20 cellular contexts compared by ENCODE assay signal in genomic region chr16:89448656-89449055, GRCh38. TPM values are rescaled to one million over a fixed set of nuclear protein-coding genes. Genes with fewer than 3 reads are reported as not detected.
DNase-seq lines count a peak whose midpoint lies in the region; ATAC-seq lines count a peak whose summit lies in the region.
"Had no signal": no experiment of that assay in that cellular context is flagged by ENCODE, and none has a peak within 500 bp of the region (broad histone marks: within the 10 kb centered on the region; RNA-seq: fewer than 3 reads in every experiment).

No MANE protein-coding gene starts in this region.

- no peak overlapping the region for H2BK5ac ChIP-seq in trophoblast cell (ENCODE audit: low read depth, low read length, poor library complexity)

- no peak overlapping the region for H2BK120ac ChIP-seq in trophoblast cell (ENCODE audit: insufficient read depth, low read length, poor library complexity)

- peak overlapping the region; percentile 100 for H3K4ac ChIP-seq in trophoblast cell (ENCODE audit: low read depth, low read length)

- H3K36me3 Mint-ChIP-seq in activated T-helper 17 cell treated with anti-CD3 and anti-CD28 coated beads, Interleukin-2, amount 50 U/mL, for 72 hours (ENCODE audit: low read depth) = no peaks in the 10 kb centered on the region
- H3K36me3 Mint-ChIP-seq: T-cell had no signal

- H3K18ac ChIP-seq in trophoblast cell (ENCODE audit: low read length) = no peak overlapping the region

- H3K27ac Mint-ChIP-seq in activated T-helper 17 cell treated with anti-CD3 and anti-CD28 coated beads, Interleukin-2, amount 50 U/mL, for 72 hours = no peak overlapping the region

- H2BK12ac ChIP-seq in trophoblast cell (ENCODE audit: low read length) = no peak overlapping the region

- H3K23ac ChIP-seq in trophoblast cell (ENCODE audit: low read length) = no peak overlapping the region

- peak overlapping the region; percentile 74 for H3K4me3 Mint-ChIP-seq in activated T-helper 17 cell treated with anti-CD3 and anti-CD28 coated beads, Interleukin-2, amount 50 U/mL, for 72 hours

- no peak for ATAC-seq in activated T-helper 17 cell treated with anti-CD3 and anti-CD28 coated beads, Interleukin-2, amount 50 U/mL, for 72 hours (replicated peaks)
- peak; percentile 43 to 64 for ATAC-seq in right cardiac atrium
- no peak for ATAC-seq in HG02973 (IDR thresholded peaks at IDR 0.05; ENCODE audit: unreplicated experiment)
- ATAC-seq: sciatic nerve, T-cell had no signal

- no peaks in the 10 kb centered on the region for H3K27me3 Mint-ChIP-seq in activated T-helper 17 cell treated with anti-CD3 and anti-CD28 coated beads, Interleukin-2, amount 50 U/mL, for 72 hours
- H3K27me3 Mint-ChIP-seq: T-cell had no signal

- H3K4me3 ChIP-seq in right cardiac atrium (ENCODE audit: low read length) (no peak overlapping the region), trophoblast cell (ENCODE audit: low read depth, low read length) (no peak overlapping the region)
- H3K4me3 ChIP-seq: adrenal gland had no signal

- H3K9ac ChIP-seq in trophoblast cell (ENCODE audit: low read length) = no peak overlapping the region

- no peak overlapping the region for H3K4me2 ChIP-seq in trophoblast cell (ENCODE audit: low read length)

- H3K9me3 ChIP-seq in right cardiac atrium (ENCODE audit: control insufficient read depth, low read length) (no peaks in the 10 kb centered on the region), trophoblast cell (ENCODE audit: insufficient read depth, low read depth, low read length) (peaks cover 2% of the 10 kb centered on the region)
- H3K9me3 ChIP-seq: adrenal gland had no signal

- peak; percentile 30 for DNase-seq in DMS 273 treated with DMSO at 0.1 percent for 48 hours (lab: John Stamatoyannopoulos, UW)
- DNase-seq in right cardiac atrium = peak in 1 of 3 donors; percentile 59
- peak; percentile 75 to 81 for DNase-seq in trophoblast cell
- no peak for DNase-seq in T-helper 2 cell
- DNase-seq in cerebellar nuclear complex (lab: John Stamatoyannopoulos, UW) = no peak
- DNase-seq: activated CD4-positive, alpha-beta T cell treated with anti-CD3 and anti-CD28 coated beads, Interleukin-2, amount 50 U/mL, for 4 hours; Calu3; caudate nucleus; H7; KG1; midbrain; NCI-H2029 treated with DMSO at 0.1 percent for 48 hours; NCI-H446 treated with DMSO at 0.1 percent for 48 hours; NK-92 treated with Interleukin-12 subunit alpha and Interleukin-12 subunit beta, amount 100 ng/mL, for 24 hours; stimulated activated naive CD4-positive, alpha-beta T cell treated with Interleukin-2 at 50 U/mL for 16 hours; T-cell had no signal

- no peaks in the 10 kb centered on the region for H3K79me1 ChIP-seq in trophoblast cell (ENCODE audit: low read length)

- peaks cover 60% of the 10 kb centered on the region for H3K4me1 Mint-ChIP-seq in activated T-helper 17 cell treated with anti-CD3 and anti-CD28 coated beads, Interleukin-2, amount 50 U/mL, for 72 hours

- H3K4me1 ChIP-seq in right cardiac atrium (ENCODE audit: control insufficient read depth, insufficient read depth, low read length) (peaks cover 33% of the 10 kb centered on the region), trophoblast cell (ENCODE audit: control insufficient read depth in 1 of 2, insufficient read depth in 2 of 2, low read length in 2 of 2) (peaks cover 11 to 14% of the 10 kb centered on the region in 2 experiments)

- H4K91ac ChIP-seq in trophoblast cell (ENCODE audit: low read depth, low read length) = no peak overlapping the region

- H3K9me3 Mint-ChIP-seq in activated T-helper 17 cell treated with anti-CD3 and anti-CD28 coated beads, Interleukin-2, amount 50 U/mL, for 72 hours = no peaks in the 10 kb centered on the region
- H3K9me3 Mint-ChIP-seq: T-cell had no signal

- 73% methylated on average over 10 of the region's 10 CpGs for WGBS in right cardiac atrium
- no CpG with 5 or more reads among the region's 10 CpGs for WGBS in trophoblast cell (ENCODE audit: extremely low coverage, insufficient coverage, insufficient read length)

- no peak overlapping the region for H4K12ac ChIP-seq in trophoblast cell (ENCODE audit: low read depth, low read length)

- no peak overlapping the region for H2AFZ ChIP-seq in trophoblast cell (ENCODE audit: insufficient read depth, low read length, poor library complexity)

- H3K27me3 ChIP-seq in right cardiac atrium (ENCODE audit: control insufficient read depth, insufficient read depth) = no peaks in the 10 kb centered on the region
- no peaks in the 10 kb centered on the region for H3K27me3 ChIP-seq in trophoblast cell (ENCODE audit: insufficient read depth, low read length)
- H3K27me3 ChIP-seq: adrenal gland had no signal

- H3K79me2 ChIP-seq in trophoblast cell (ENCODE audit: control insufficient read depth, insufficient read depth, low read length, poor library complexity) = peaks cover 34% of the 10 kb centered on the region

- no peak overlapping the region for H3K14ac ChIP-seq in trophoblast cell (ENCODE audit: low read length)

- H3K27ac ChIP-seq in right cardiac atrium (ENCODE audit: low read length) (no peak overlapping the region), trophoblast cell (ENCODE audit: low read depth, low read length) (no peak overlapping the region)
- H3K27ac ChIP-seq: adrenal gland had no signal

- no peak overlapping the region for H2AK5ac ChIP-seq in trophoblast cell (ENCODE audit: low read length)

- no peaks in the 10 kb centered on the region for H3K36me3 ChIP-seq in trophoblast cell (ENCODE audit: control insufficient read depth in 1 of 2, insufficient read depth in 2 of 2, low read length in 2 of 2)
- H3K36me3 ChIP-seq: adrenal gland had no signal

- no peak overlapping the region for H4K8ac ChIP-seq in trophoblast cell (ENCODE audit: low read depth, low read length)

- intact Hi-C loops in right cardiac atrium (cut with DNase I) = no loop called here

RNA-seq across cellular contexts. Expression of gene ANKRD11, which starts 41.7 kb away (rescaled TPM):
- 100 to 1,000 TPM; 166 to 178 TPM for total RNA-seq in activated T-helper 17 cell treated with anti-CD3 and anti-CD28 coated beads, Interleukin-2, amount 50 U/mL, for 72 hours
- total RNA-seq in right cardiac atrium = 10 to 100 TPM; 92.6 to 98.9 (median 96.9) TPM
- polyA plus RNA-seq in right cardiac atrium = 75.3 TPM
- polyA plus RNA-seq in trophoblast cell (2013) = 101 and 102 TPM in 2 replicates

RNA-seq across cellular contexts. Expression of gene SPG7, which starts 59.5 kb away (rescaled TPM):
- total RNA-seq in activated T-helper 17 cell treated with anti-CD3 and anti-CD28 coated beads, Interleukin-2, amount 50 U/mL, for 72 hours = 100 to 1,000 TPM; 115 to 135 TPM
- 100 to 1,000 TPM in 1 of 4 donors, 10 to 100 TPM in 3; 81.9 to 101 (median 88.6) TPM for total RNA-seq in right cardiac atrium
- polyA plus RNA-seq in right cardiac atrium = 96.7 TPM
- polyA plus RNA-seq in trophoblast cell (2013) = 43.6 and 45.1 TPM in 2 replicates

Comparison
In these comparisons a context has a peak if more than half of its experiments do, and no peak if none do; other contexts are left out.
1. DNase-seq: peak in DMS 273 treated with DMSO at 0.1 percent for 48 hours (single experiment) and trophoblast cell (2 of 2); none in T-helper 2 cell (0 of 5) and cerebellar nuclear complex (0 of 2).
2. ATAC-seq: peak in right cardiac atrium (2 of 2); none in activated T-helper 17 cell treated with anti-CD3 and anti-CD28 coated beads, Interleukin-2, amount 50 U/mL, for 72 hours (single experiment) and HG02973 (single experiment).